ENCODE assay signal across 15 cellular contexts in the genomic region with DNA sequence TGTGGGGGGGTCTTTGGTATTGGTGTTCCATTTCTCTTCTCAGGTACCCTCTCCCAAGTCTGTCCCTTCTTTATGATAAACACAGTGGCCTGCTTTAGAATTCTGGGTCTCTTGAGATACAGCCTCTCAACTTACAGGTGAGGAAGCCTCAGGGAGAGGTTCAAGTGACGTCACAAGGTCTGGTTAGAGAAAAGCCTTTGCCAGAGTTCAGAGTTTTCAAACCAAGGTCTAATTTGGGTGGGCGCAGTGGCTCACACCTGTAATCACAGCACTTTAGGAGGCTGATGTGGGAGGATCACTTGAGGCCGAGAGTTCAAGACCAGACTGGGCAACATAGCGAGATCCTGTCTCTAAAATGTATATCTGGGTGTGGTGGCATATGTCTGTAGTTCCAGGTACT. TPM values are rescaled to one million over a fixed set of nuclear protein-coding genes. Genes with fewer than 3 reads are reported as not detected.
DNase-seq lines count a peak whose midpoint lies in the region; ATAC-seq and FAIRE-seq lines count a peak whose summit lies in the region.
"Had no signal": no experiment of that assay in that cellular context is flagged by ENCODE, and none has a peak within 500 bp of the region (broad histone marks: within the 10 kb centered on the region; RNA-seq: fewer than 3 reads in every experiment).

No MANE protein-coding gene starts in this region.

- peaks cover 41% of the 10 kb centered on the region for H3K36me3 Mint-ChIP-seq in activated CD4-positive, alpha-beta memory T cell treated with anti-CD3 and anti-CD28 coated beads for 36 hours
- peaks cover 15% of the 10 kb centered on the region for H3K36me3 Mint-ChIP-seq in activated CD4-positive, alpha-beta memory T cell treated with anti-CD3 and anti-CD28 coated beads, Interleukin-2, amount 10 ng/mL, durations not matched to agents 7 days and 5 days (ENCODE audit: low read depth)
- H3K36me3 Mint-ChIP-seq in IgD-negative memory B cell, result peaks cover 17% of the 10 kb centered on the region
- H3K36me3 Mint-ChIP-seq in activated naive CD8-positive, alpha-beta T cell treated with anti-CD3 and anti-CD28 coated beads, Interleukin-2, amount 50 U/mL, for 24 hours (ENCODE audit: low read depth), result peaks cover 69% of the 10 kb centered on the region
- H3K36me3 Mint-ChIP-seq in natural killer cell treated with Interleukin-12 subunit alpha and Interleukin-12 subunit beta and Interleukin-15 and Interleukin-18, amount 100 ng/mL, for 72 hours, result peaks cover 54% of the 10 kb centered on the region
- H3K36me3 Mint-ChIP-seq: CD8-positive, alpha-beta memory T cell had no signal

- DNase-seq in activated CD4-positive, alpha-beta memory T cell treated with anti-CD3 and anti-CD28 coated beads for 36 hours, result no peak
- no peak for DNase-seq in activated CD4-positive, alpha-beta memory T cell treated with anti-CD3 and anti-CD28 coated beads, Interleukin-2, amount 10 ng/mL, durations not matched to agents 7 days and 5 days
- DNase-seq in activated naive CD8-positive, alpha-beta T cell treated with anti-CD3 and anti-CD28 coated beads, Interleukin-2, amount 50 U/mL, for 24 hours, result no peak
- DNase-seq in natural killer cell treated with Interleukin-12 subunit alpha and Interleukin-12 subunit beta and Interleukin-15 and Interleukin-18, amount 100 ng/mL, for 72 hours (ENCODE audit: low spot score), result peak; percentile 25
- no peak for DNase-seq in HTR-8/SVneo (ENCODE audit: insufficient read length, low spot score)
- DNase-seq: activated effector memory CD4-positive, alpha-beta T cell treated with anti-CD3 and anti-CD28 coated beads, Interleukin-2, amount 50 U/mL, for 16 hours; CD8-positive, alpha-beta memory T cell; effector CD4-positive, alpha-beta T cell; NCI-H2107; NCI-H774; small intestine had no signal

- peaks cover 48% of the 10 kb centered on the region for H3K4me1 Mint-ChIP-seq in activated CD4-positive, alpha-beta memory T cell treated with anti-CD3 and anti-CD28 coated beads for 36 hours (ENCODE audit: low read depth)
- H3K4me1 Mint-ChIP-seq in activated CD4-positive, alpha-beta memory T cell treated with anti-CD3 and anti-CD28 coated beads, Interleukin-2, amount 10 ng/mL, durations not matched to agents 7 days and 5 days, result peaks cover 36% of the 10 kb centered on the region
- H3K4me1 Mint-ChIP-seq in IgD-negative memory B cell, result peaks cover 24 to 51% (median 39%) of the 10 kb centered on the region in 3 donors
- H3K4me1 Mint-ChIP-seq in activated naive CD8-positive, alpha-beta T cell treated with anti-CD3 and anti-CD28 coated beads, Interleukin-2, amount 50 U/mL, for 24 hours, result peaks cover 80% of the 10 kb centered on the region
- H3K4me1 Mint-ChIP-seq in natural killer cell treated with Interleukin-12 subunit alpha and Interleukin-12 subunit beta and Interleukin-15 and Interleukin-18, amount 100 ng/mL, for 72 hours (ENCODE audit: low read depth in 2 of 2), result peaks cover 61 to 65% of the 10 kb centered on the region in 2 donors

- CTCF ChIA-PET in activated CD4-positive, alpha-beta memory T cell treated with anti-CD3 and anti-CD28 coated beads for 36 hours (lab: Charles Lee), result interaction anchor here (5.3 to 7.0 kb wide), 2 partner anchors 81 to 87 kb away, joined by 28 to 48 read pairs; no protein-coding TSS in a partner anchor
- CTCF ChIA-PET in activated CD4-positive, alpha-beta memory T cell treated with anti-CD3 and anti-CD28 coated beads, Interleukin-2, amount 10 ng/mL, durations not matched to agents 7 days and 5 days (lab: Charles Lee), result interaction anchor here (1.7 to 5.2 kb wide), 2 partner anchors 80 to 87 kb away, joined by 6 to 24 read pairs; no protein-coding TSS in a partner anchor

- intact Hi-C loops in activated CD4-positive, alpha-beta memory T cell treated with anti-CD3 and anti-CD28 coated beads for 36 hours (cut with micrococcal nuclease), result no loop called here

- H3K4me3 Mint-ChIP-seq in activated CD4-positive, alpha-beta memory T cell treated with anti-CD3 and anti-CD28 coated beads for 36 hours, result peak overlapping the region; percentile 82
- no peak overlapping the region for H3K4me3 Mint-ChIP-seq in activated CD4-positive, alpha-beta memory T cell treated with anti-CD3 and anti-CD28 coated beads, Interleukin-2, amount 10 ng/mL, durations not matched to agents 7 days and 5 days
- peak overlapping the region; percentile 82 to 100 (median 96) for H3K4me3 Mint-ChIP-seq in IgD-negative memory B cell
- H3K4me3 Mint-ChIP-seq in activated naive CD8-positive, alpha-beta T cell treated with anti-CD3 and anti-CD28 coated beads, Interleukin-2, amount 50 U/mL, for 24 hours, result peak overlapping the region; percentile 94
- peak overlapping the region; percentile 97 for H3K4me3 Mint-ChIP-seq in natural killer cell treated with Interleukin-12 subunit alpha and Interleukin-12 subunit beta and Interleukin-15 and Interleukin-18, amount 100 ng/mL, for 72 hours

- POLR2A ChIA-PET in activated CD4-positive, alpha-beta memory T cell treated with anti-CD3 and anti-CD28 coated beads for 36 hours (lab: Charles Lee), result interaction anchor here (0.6 kb wide), 1 partner anchor 35 kb away, joined by 3 read pairs; no protein-coding TSS in a partner anchor
- POLR2A ChIA-PET in activated CD4-positive, alpha-beta memory T cell treated with anti-CD3 and anti-CD28 coated beads, Interleukin-2, amount 10 ng/mL, durations not matched to agents 7 days and 5 days (lab: Charles Lee), result no interaction called here

- no peak for ATAC-seq in activated naive CD8-positive, alpha-beta T cell treated with anti-CD3 and anti-CD28 coated beads, Interleukin-2, amount 50 U/mL, for 24 hours
- ATAC-seq in natural killer cell treated with Interleukin-12 subunit alpha and Interleukin-12 subunit beta and Interleukin-15 and Interleukin-18, amount 100 ng/mL, for 72 hours, result no peak
- ATAC-seq in esophagus mucosa (no peak), GM21786 (IDR thresholded peaks at IDR 0.05; ENCODE audit: unreplicated experiment) (no peak)

- H3K9me3 Mint-ChIP-seq in activated CD4-positive, alpha-beta memory T cell treated with anti-CD3 and anti-CD28 coated beads for 36 hours, result no peaks in the 10 kb centered on the region
- no peaks in the 10 kb centered on the region for H3K9me3 Mint-ChIP-seq in activated CD4-positive, alpha-beta memory T cell treated with anti-CD3 and anti-CD28 coated beads, Interleukin-2, amount 10 ng/mL, durations not matched to agents 7 days and 5 days
- no peaks in the 10 kb centered on the region for H3K9me3 Mint-ChIP-seq in IgD-negative memory B cell
- H3K9me3 Mint-ChIP-seq in activated naive CD8-positive, alpha-beta T cell treated with anti-CD3 and anti-CD28 coated beads, Interleukin-2, amount 50 U/mL, for 24 hours, result no peaks in the 10 kb centered on the region
- no peaks in the 10 kb centered on the region for H3K9me3 Mint-ChIP-seq in natural killer cell treated with Interleukin-12 subunit alpha and Interleukin-12 subunit beta and Interleukin-15 and Interleukin-18, amount 100 ng/mL, for 72 hours
- H3K9me3 Mint-ChIP-seq: CD8-positive, alpha-beta memory T cell; T-helper 2 cell treated with Interferon-gamma antibody and Interleukin-4, amounts not matched to agents 5 μg/mL and 100 μg/mL, for 36 hours had no signal

- no peak for FAIRE-seq in HTR-8/SVneo (lab: Jason Lieb, UNC)
- FAIRE-seq: small intestine had no signal

- H3K27me3 Mint-ChIP-seq in activated CD4-positive, alpha-beta memory T cell treated with anti-CD3 and anti-CD28 coated beads for 36 hours, result peaks cover 19% of the 10 kb centered on the region
- peaks cover 39% of the 10 kb centered on the region for H3K27me3 Mint-ChIP-seq in activated CD4-positive, alpha-beta memory T cell treated with anti-CD3 and anti-CD28 coated beads, Interleukin-2, amount 10 ng/mL, durations not matched to agents 7 days and 5 days
- H3K27me3 Mint-ChIP-seq in IgD-negative memory B cell, result peaks cover under 1% of the 10 kb centered on the region
- H3K27me3 Mint-ChIP-seq in activated naive CD8-positive, alpha-beta T cell treated with anti-CD3 and anti-CD28 coated beads, Interleukin-2, amount 50 U/mL, for 24 hours, result no peaks in the 10 kb centered on the region
- H3K27me3 Mint-ChIP-seq in natural killer cell treated with Interleukin-12 subunit alpha and Interleukin-12 subunit beta and Interleukin-15 and Interleukin-18, amount 100 ng/mL, for 72 hours, result no peaks in the 10 kb centered on the region

- peak overlapping the region; percentile 63 for H3K27ac Mint-ChIP-seq in activated CD4-positive, alpha-beta memory T cell treated with anti-CD3 and anti-CD28 coated beads for 36 hours
- no peak overlapping the region for H3K27ac Mint-ChIP-seq in activated CD4-positive, alpha-beta memory T cell treated with anti-CD3 and anti-CD28 coated beads, Interleukin-2, amount 10 ng/mL, durations not matched to agents 7 days and 5 days
- peak overlapping the region; percentile 84 to 100 (median 92) for H3K27ac Mint-ChIP-seq in IgD-negative memory B cell
- H3K27ac Mint-ChIP-seq in activated naive CD8-positive, alpha-beta T cell treated with anti-CD3 and anti-CD28 coated beads, Interleukin-2, amount 50 U/mL, for 24 hours, result peak overlapping the region; percentile 91
- H3K27ac Mint-ChIP-seq in natural killer cell treated with Interleukin-12 subunit alpha and Interleukin-12 subunit beta and Interleukin-15 and Interleukin-18, amount 100 ng/mL, for 72 hours, result peak overlapping the region; percentile 80 to 81
- H3K27ac Mint-ChIP-seq: T-helper 2 cell treated with Interferon-gamma antibody and Interleukin-4, amounts not matched to agents 5 μg/mL and 100 μg/mL, for 36 hours had no signal

RNA-seq across cellular contexts. Expression of gene IRF8, which starts 2.1 kb away (rescaled TPM):
- 10 to 100 TPM; 41.7 to 43.1 TPM for total RNA-seq in activated CD4-positive, alpha-beta memory T cell treated with anti-CD3 and anti-CD28 coated beads for 36 hours
- total RNA-seq in activated CD4-positive, alpha-beta memory T cell treated with anti-CD3 and anti-CD28 coated beads, Interleukin-2, amount 10 ng/mL, durations not matched to agents 7 days and 5 days, result 1 to 10 TPM; 4.8 to 4.9 TPM
- polyA plus RNA-seq in IgD-negative memory B cell, result 718 TPM
- total RNA-seq in natural killer cell treated with Interleukin-12 subunit alpha and Interleukin-12 subunit beta and Interleukin-15 and Interleukin-18, amount 100 ng/mL, for 72 hours, result 100 to 1,000 TPM; 198 to 510 TPM
- 2.2 TPM for total RNA-seq in esophagus mucosa

Comparison
In these comparisons a context has a peak if more than half of its experiments do, and no peak if none do; other contexts are left out.
1. RNA of gene IRF8, which starts 2.1 kb away (total RNA-seq): 198 to 510 TPM in natural killer cell treated with Interleukin-12 subunit alpha and Interleukin-12 subunit beta and Interleukin-15 and Interleukin-18, amount 100 ng/mL, for 72 hours and 41.7 to 43.1 TPM in activated CD4-positive, alpha-beta memory T cell treated with anti-CD3 and anti-CD28 coated beads for 36 hours; 4.8 to 4.9 TPM in activated CD4-positive, alpha-beta memory T cell treated with anti-CD3 and anti-CD28 coated beads, Interleukin-2, amount 10 ng/mL, durations not matched to agents 7 days and 5 days and 2.2 TPM in esophagus mucosa (single experiment); every median in the first group is over 4 times any median in the second.